Comparison of ENCODE assay signal across 26 cellular contexts in genomic region chr12:124595444-124595843, GRCh38.
"Had no signal": no experiment of that assay in that cellular context is flagged by ENCODE, and none has a peak within 500 bp of the region (broad histone marks: within the 10 kb centered on the region; RNA-seq: fewer than 3 reads in every experiment).

No MANE protein-coding gene starts in this region.

- H3K4me3 ChIP-seq: body of pancreas, MG63, SJCRH30 had no signal

- H3K27me3 ChIP-seq: body of pancreas, MG63, SJCRH30 had no signal

- H3K36me3 ChIP-seq: MG63, SJCRH30 had no signal

- DNase-seq: activated B cell treated with CpG ODN at 0.5 μM for 24 hours; activated CD4-positive, alpha-beta T cell treated with anti-CD3 and anti-CD28 coated beads for 1 hour; activated CD4-positive, alpha-beta T cell treated with anti-CD3 and anti-CD28 coated beads, Interleukin-2, amount 10 ng/mL, durations not matched to agents 24 days and 14 days; activated CD4-positive, alpha-beta T cell treated with anti-CD3 and anti-CD28 coated beads, Interleukin-2, amount 50 U/mL, for 48 hours; activated CD8-positive, alpha-beta memory T cell treated with anti-CD3 and anti-CD28 coated beads, Interleukin-2, amount 10 ng/mL, durations not matched to agents 7 days and 5 days; activated effector memory CD4-positive, alpha-beta T cell treated with Interleukin-2 at 50 U/mL for 16 hours; activated naive CD4-positive, alpha-beta T cell; activated T-cell treated with anti-CD3 and anti-CD28 coated beads, Interleukin-2, amount 50 U/mL, for 24 hours; aorta; body of pancreas; MG63; MV-4-11; NCI-H1092 treated with DMSO at 0.1 percent for 48 hours; NCI-H1417 treated with DMSO at 0.1 percent for 48 hours; NCI-H1694; NCI-H2029; NCI-H2227 treated with DMSO at 0.1 percent for 48 hours; NCI-H446 treated with DMSO at 0.1 percent for 48 hours; NCI-H524 treated with DMSO at 0.1 percent for 48 hours; NCI-H748 treated with DMSO at 0.1 percent for 48 hours; OCI-M1; Right ventricle myocardium superior; RPMI8226; SJCRH30; T-helper 9 cell had no signal

- H3K4me1 ChIP-seq: body of pancreas, SJCRH30 had no signal

- ATAC-seq: activated CD8-positive, alpha-beta memory T cell treated with anti-CD3 and anti-CD28 coated beads, Interleukin-2, amount 10 ng/mL, durations not matched to agents 7 days and 5 days; body of pancreas; Panc1 had no signal

- H3K27ac ChIP-seq: body of pancreas, SJCRH30 had no signal

- H3K9me3 ChIP-seq: body of pancreas, MG63 had no signal
